In genomic region chr1:201958348-201958747, GRCh38 we compare ENCODE assay signal across 24 cellular contexts. TPM values are rescaled to one million over a fixed set of nuclear protein-coding genes. Genes with fewer than 3 reads are reported as not detected.
DNase-seq lines count a peak whose midpoint lies in the region; ATAC-seq and TF ChIP-seq lines count a peak whose summit lies in the region.
"Had no signal": no experiment of that assay in that cellular context is flagged by ENCODE, and none has a peak within 500 bp of the region (broad histone marks: within the 10 kb centered on the region; RNA-seq: fewer than 3 reads in every experiment).

No MANE protein-coding gene starts in this region.

- no peak overlapping the region for H2AFZ ChIP-seq in mammary epithelial cell (ENCODE audit: low read depth, low read length)
- H2AFZ ChIP-seq: GM23338 had no signal

- DNase-seq in MCF 10A (ENCODE audit: unreplicated experiment): no peak
- DNase-seq in mammary epithelial cell: no peak
- DNase-seq in adipocyte (ENCODE audit: low read depth): no peak
- DNase-seq in neural crest cell (ENCODE audit: low read depth, low spot score): no peak
- no peak for DNase-seq in stimulated activated CD4-positive, alpha-beta T cell treated with anti-CD3 and anti-CD28 coated beads, Interleukin-4, amount 100 ng/mL, for 4 hours
- DNase-seq in left cardiac atrium: no peak
- DNase-seq: 8988T; ACHN; AML-193; BE2C; Calu3; CD4-positive, alpha-beta memory T cell; COR-L47; DMS53; DMS79 treated with DMSO at 0.1 percent for 48 hours; GF-D8; H9 had no signal

- H3K4me3 Mint-ChIP-seq in MCF 10A (ENCODE audit: unreplicated experiment): no peak overlapping the region
- H3K4me3 Mint-ChIP-seq in neural crest cell: peak overlapping the region; percentile 12
- H3K4me3 Mint-ChIP-seq: CD14-positive monocyte, GM23338, H9 had no signal

- no peaks in the 10 kb centered on the region for H4K20me1 ChIP-seq in mammary epithelial cell (ENCODE audit: insufficient read depth, low read length)

- POLR2A ChIA-PET in MCF 10A (lab: Yijun Ruan, JAX): interaction anchor here (1.5 to 6.1 kb wide), 5 partner anchors 8 to 76 kb away, joined by 4 to 87 read pairs (median 60); partner anchors contain the start of gene RNPEP

- dilution Hi-C loops in mammary epithelial cell (cut with HindIII; ENCODE audit: low sequenced_read_pairs): no loop called here

- peaks cover 4% of the 10 kb centered on the region for H3K4me1 ChIP-seq in mammary epithelial cell (ENCODE audit: insufficient read depth, low read length)
- H3K4me1 ChIP-seq in adipocyte (ENCODE audit: control insufficient read depth, insufficient read depth, low read length): peaks cover 11% of the 10 kb centered on the region
- H3K4me1 ChIP-seq: BE2C had no signal

- CTCF ChIA-PET in MCF 10A (lab: Yijun Ruan, JAX): interaction anchor here (0.5 to 28.5 kb wide), 10 partner anchors 8 to 386 kb away, joined by 3 to 882 read pairs (median 4); partner anchors contain the start of gene SHISA4
- CTCF ChIA-PET in mammary epithelial cell (lab: Charles Lee; ENCODE audit: low non-redundant PET): no interaction called here

- intact Hi-C loops in MCF 10A (cut with micrococcal nuclease) (no loop called here), mammary epithelial cell (cut with micrococcal nuclease) (no loop called here), left cardiac atrium (cut with DNase I) (no loop called here)

- H3K27ac Mint-ChIP-seq in MCF 10A (ENCODE audit: low read depth, unreplicated experiment) (peak overlapping the region; percentile 74), neural crest cell (ENCODE audit: unreplicated experiment) (no peak overlapping the region)
- H3K27ac Mint-ChIP-seq: CD4-positive, alpha-beta memory T cell; GM23338; H9 had no signal

- H3K4me3 ChIP-seq in mammary epithelial cell (replicated peaks in 1 of 3; ENCODE audit: insufficient read depth in 1 of 3, low read depth in 2 of 3, low read length in 3 of 3) (no peak overlapping the region), adipocyte (ENCODE audit: low read length) (no peak overlapping the region)
- H3K4me3 ChIP-seq: A549; BLaER1 treated with 17β-estradiol and CSF1 and Interleukin-3, amounts not matched to agents 10 nM and 100 nM; GM23338 had no signal

- TF ChIP-seq CTCF in MCF 10A (IDR thresholded peaks at IDR 0.05; ENCODE audit: unreplicated experiment) (no peak), mammary epithelial cell (conservative IDR thresholded peaks at IDR 0.05 in 1 of 2, IDR thresholded peaks at IDR 0.05 in 1 of 2; ENCODE audit: extremely low read depth in 1 of 2, insufficient read depth in 1 of 2, low read depth in 1 of 2, low read length in 2 of 2) (no peak), neural crest cell (conservative IDR thresholded peaks at IDR 0.05) (no peak)

- H3K4me1 Mint-ChIP-seq in MCF 10A (ENCODE audit: insufficient read depth, unreplicated experiment) (peaks cover 16% of the 10 kb centered on the region), neural crest cell (peaks cover 20% of the 10 kb centered on the region)

- BruUV-seq in MCF 10A (replicated peaks; lab: Mats Ljungman, UMichigan) (no TSS peak), mammary epithelial cell (replicated peaks; lab: Mats Ljungman, UMichigan) (no TSS peak)

- WGBS in mammary epithelial cell (ENCODE audit: low coverage, missing lambda C conversion rate): 79% methylated on average over 5 of the region's 5 CpGs

- H3K36me3 ChIP-seq in mammary epithelial cell (ENCODE audit: insufficient read depth, low read length) (peaks cover 12% of the 10 kb centered on the region), adipocyte (ENCODE audit: control insufficient read depth, insufficient read depth, low read length, severe bottlenecking) (peaks cover 57% of the 10 kb centered on the region)

- no peaks in the 10 kb centered on the region for H3K27me3 ChIP-seq in mammary epithelial cell (ENCODE audit: insufficient read depth, low read length)
- no peaks in the 10 kb centered on the region for H3K27me3 ChIP-seq in adipocyte (replicated peaks; ENCODE audit: control insufficient read depth, insufficient read depth, low read length)
- H3K27me3 ChIP-seq: BE2C; BLaER1 treated with 17β-estradiol and CSF1 and Interleukin-3, amounts not matched to agents 10 nM and 100 nM had no signal

- H3K27me3 Mint-ChIP-seq in MCF 10A (ENCODE audit: insufficient read depth, unreplicated experiment): no peaks in the 10 kb centered on the region
- H3K27me3 Mint-ChIP-seq in neural crest cell (ENCODE audit: low read depth): no peaks in the 10 kb centered on the region
- H3K27me3 Mint-ChIP-seq: CD4-positive, alpha-beta memory T cell had no signal

- H3K79me2 ChIP-seq in mammary epithelial cell (ENCODE audit: insufficient read depth, low read length): peaks cover 61% of the 10 kb centered on the region

- no peak overlapping the region for H3K27ac ChIP-seq in mammary epithelial cell (ENCODE audit: insufficient read depth, low read depth, low read length)
- H3K27ac ChIP-seq: A549; BLaER1 treated with 17β-estradiol and CSF1 and Interleukin-3, amounts not matched to agents 10 nM and 100 nM had no signal

- in situ Hi-C loops in mammary epithelial cell (cut with MboI; ENCODE audit: low sequenced_read_pairs in 2 of 2): no loop called here

- no peak for ATAC-seq in esophagus mucosa
- no peak for ATAC-seq in left cardiac atrium
- ATAC-seq: A549, GM23338, HCT116 had no signal

- H3K9ac ChIP-seq in mammary epithelial cell (ENCODE audit: insufficient read depth, low read length): no peak overlapping the region
- peak overlapping the region; percentile 14 for H3K9ac ChIP-seq in adipocyte (ENCODE audit: low read length)
- H3K9ac ChIP-seq: BLaER1 treated with 17β-estradiol and CSF1 and Interleukin-3, amounts not matched to agents 10 nM and 100 nM had no signal

- H3K36me3 Mint-ChIP-seq in MCF 10A (ENCODE audit: insufficient read depth, unreplicated experiment) (peaks cover 89% of the 10 kb centered on the region), neural crest cell (ENCODE audit: low read depth) (peaks cover 6% of the 10 kb centered on the region)

- no peaks in the 10 kb centered on the region for H3K9me3 Mint-ChIP-seq in MCF 10A (ENCODE audit: unreplicated experiment)
- H3K9me3 Mint-ChIP-seq in neural crest cell: no peaks in the 10 kb centered on the region
- H3K9me3 Mint-ChIP-seq: GM23338, H9 had no signal

- no peak overlapping the region for H3K4me2 ChIP-seq in mammary epithelial cell (ENCODE audit: insufficient read depth, low read depth, low read length)
- H3K4me2 ChIP-seq: A549; BLaER1 treated with 17β-estradiol and CSF1 and Interleukin-3, amounts not matched to agents 10 nM and 100 nM; GM23338 had no signal

- H3K9me3 ChIP-seq in mammary epithelial cell (replicated peaks; ENCODE audit: insufficient read depth, low read length): no peaks in the 10 kb centered on the region
- no peaks in the 10 kb centered on the region for H3K9me3 ChIP-seq in adipocyte (ENCODE audit: control insufficient read depth, low read length)
- H3K9me3 ChIP-seq: A549; BE2C; BLaER1 treated with 17β-estradiol and CSF1 and Interleukin-3, amounts not matched to agents 10 nM and 100 nM had no signal

RNA-seq across cellular contexts. Expression of gene TIMM17A, which starts 3.0 kb away (rescaled TPM):
- total RNA-seq in MCF 10A (2022) (157 and 171 TPM in 2 replicates), mammary epithelial cell (10 to 100 TPM; 44.5 to 69.9 TPM), neural crest cell (59.6 and 63.9 TPM in 2 replicates), esophagus mucosa (36.3 TPM), left cardiac atrium (10 to 100 TPM; 64.7 to 94.4 TPM)
- 64.3 TPM for polyA plus RNA-seq in mammary epithelial cell
- polyA minus RNA-seq in mammary epithelial cell: 46.9 TPM

RNA-seq across cellular contexts. Expression of gene LMOD1, which starts 12.0 kb away (rescaled TPM):
- not detected in 2 replicates for total RNA-seq in MCF 10A (2022)
- total RNA-seq in mammary epithelial cell: 10 to 100 TPM in 1 of 2 donors, not detected in 1; 29.5 TPM
- polyA plus RNA-seq in mammary epithelial cell: not detected
- not detected for polyA minus RNA-seq in mammary epithelial cell
- total RNA-seq in neural crest cell: 0.19 and 0.39 TPM in 2 replicates
- 4.1 TPM for total RNA-seq in esophagus mucosa
- total RNA-seq in left cardiac atrium: 10 to 100 TPM; 21.3 to 36.2 TPM
- total RNA-seq: Calu3; CD4-positive, alpha-beta memory T cell; Daoy had no signal
- polyA plus RNA-seq: A549; CD14-positive monocyte; CD4-positive, alpha-beta memory T cell had no signal

RNA-seq across cellular contexts. Expression of gene RNPEP, which starts 24.1 kb away (rescaled TPM):
- total RNA-seq in MCF 10A (2022) (147 and 155 TPM in 2 replicates), mammary epithelial cell (10 to 100 TPM; 68.8 to 94.0 TPM), neural crest cell (47.7 and 50.8 TPM in 2 replicates), esophagus mucosa (89.6 TPM), left cardiac atrium (10 to 100 TPM; 22.6 to 25.2 TPM)
- 71.5 TPM for polyA plus RNA-seq in mammary epithelial cell
- 153 TPM for polyA minus RNA-seq in mammary epithelial cell

RNA-seq across cellular contexts. Expression of gene ELF3, which starts 52.0 kb away (rescaled TPM):
- total RNA-seq in MCF 10A (2022): 0.10 and 0.33 TPM in 2 replicates
- total RNA-seq in mammary epithelial cell: 10 to 100 TPM in 1 of 2 donors, under 1 TPM in 1; 0.49 to 10.3 TPM
- polyA plus RNA-seq in mammary epithelial cell: 2.4 TPM
- 12.4 TPM for polyA minus RNA-seq in mammary epithelial cell
- total RNA-seq in neural crest cell: 0.19 and 0.55 TPM in 2 replicates
- total RNA-seq in esophagus mucosa: 391 TPM
- total RNA-seq in left cardiac atrium: 1 to 10 TPM in 1 of 2 donors, under 1 TPM in 1; 0.59 to 8.5 TPM
- polyA plus RNA-seq: CD14-positive monocyte had no signal
